Comparison of ENCODE assay signal across 8 cellular contexts in the genomic region with DNA sequence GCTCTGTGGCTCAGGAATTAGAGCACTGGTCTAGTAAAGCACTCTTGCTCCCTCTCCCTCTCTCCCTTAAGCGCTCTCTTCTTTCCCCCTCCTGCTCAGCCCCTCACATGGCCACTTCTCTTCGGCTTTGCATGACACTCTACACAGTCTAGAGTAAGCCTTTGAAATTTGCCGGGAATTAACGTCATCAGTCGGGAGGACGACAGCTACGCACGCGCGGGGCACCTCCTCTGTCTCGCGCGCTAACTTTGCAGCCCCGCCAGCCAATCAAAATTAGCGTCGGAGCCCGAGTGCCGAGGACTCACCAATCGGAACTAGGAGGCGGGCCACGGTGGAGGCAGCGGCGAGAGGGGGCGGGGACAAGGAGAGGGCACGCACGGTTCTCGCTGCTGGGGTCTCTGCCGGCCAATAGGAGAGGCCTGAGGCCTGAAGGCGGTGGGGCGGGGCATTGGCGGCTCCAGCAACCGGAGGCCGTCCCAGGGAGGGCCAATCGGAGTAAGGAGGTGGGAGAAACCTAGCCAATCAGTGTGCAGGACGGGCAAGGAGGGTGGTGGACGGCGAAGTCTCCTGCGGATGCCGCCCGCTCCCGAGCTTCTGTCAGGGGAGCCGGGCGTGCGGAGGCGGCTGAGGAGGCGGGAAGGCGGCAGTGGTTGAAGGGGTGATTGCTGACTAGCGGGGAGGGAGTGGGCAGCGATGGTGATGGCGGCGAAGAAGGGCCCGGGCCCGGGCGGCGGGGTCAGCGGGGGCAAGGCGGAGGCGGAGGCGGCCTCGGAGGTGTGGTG.
DNase-seq lines count a peak whose midpoint lies in the region; ATAC-seq, FAIRE-seq and TF ChIP-seq lines count a peak whose summit lies in the region.

A gene with protein sequence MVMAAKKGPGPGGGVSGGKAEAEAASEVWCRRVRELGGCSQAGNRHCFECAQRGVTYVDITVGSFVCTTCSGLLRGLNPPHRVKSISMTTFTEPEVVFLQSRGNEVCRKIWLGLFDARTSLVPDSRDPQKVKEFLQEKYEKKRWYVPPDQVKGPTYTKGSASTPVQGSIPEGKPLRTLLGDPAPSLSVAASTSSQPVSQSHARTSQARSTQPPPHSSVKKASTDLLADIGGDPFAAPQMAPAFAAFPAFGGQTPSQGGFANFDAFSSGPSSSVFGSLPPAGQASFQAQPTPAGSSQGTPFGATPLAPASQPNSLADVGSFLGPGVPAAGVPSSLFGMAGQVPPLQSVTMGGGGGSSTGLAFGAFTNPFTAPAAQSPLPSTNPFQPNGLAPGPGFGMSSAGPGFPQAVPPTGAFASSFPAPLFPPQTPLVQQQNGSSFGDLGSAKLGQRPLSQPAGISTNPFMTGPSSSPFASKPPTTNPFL (plus strand): TSS at position 550 of the 782 bp plus-strand sequence. CDS start 144 bp downstream, at position 694.

- ATAC-seq in GM19035 (IDR thresholded peaks at IDR 0.05; ENCODE audit: unreplicated experiment) (peak; percentile 96), HG03354 (IDR thresholded peaks at IDR 0.05; ENCODE audit: poor library complexity, severe bottlenecking, unreplicated experiment) (peak; percentile 96)
- ATAC-seq in activated CD4-positive, CD25-positive, alpha-beta regulatory T cell treated with anti-CD3 and anti-CD28 coated beads, Interleukin-2, amount 50 U/mL, for 24 hours = peak; percentile 95 to 96

- FAIRE-seq in islet of Langerhans (lab: Jason Lieb, UNC) = peak; percentile 87

- no peak for TF ChIP-seq CTCF in AG09319 (IDR thresholded peaks at IDR 0.05; ENCODE audit: low read depth, low read length)

- DNase-seq in AG09319 (ENCODE audit: extremely low read depth, low read depth) (peak; percentile 99), NCI-H446 treated with DMSO at 0.1 percent for 48 hours (lab: John Stamatoyannopoulos, UW) (peak; percentile 97), cerebellar cortex (ENCODE audit: low spot score) (peak; percentile 100)
- DNase-seq in stimulated activated CD4-positive, alpha-beta T cell treated with anti-CD3 and anti-CD28 coated beads, Interleukin-12 subunit alpha, Interleukin-12 subunit beta, amount 100 ng/mL, for 4 hours = peak; percentile 100

Comparison
In these comparisons a context has a peak if more than half of its experiments do, and no peak if none do; other contexts are left out.
1. Peak in every context shown above with its lines: DNase-seq and ATAC-seq.